In the genomic region with DNA sequence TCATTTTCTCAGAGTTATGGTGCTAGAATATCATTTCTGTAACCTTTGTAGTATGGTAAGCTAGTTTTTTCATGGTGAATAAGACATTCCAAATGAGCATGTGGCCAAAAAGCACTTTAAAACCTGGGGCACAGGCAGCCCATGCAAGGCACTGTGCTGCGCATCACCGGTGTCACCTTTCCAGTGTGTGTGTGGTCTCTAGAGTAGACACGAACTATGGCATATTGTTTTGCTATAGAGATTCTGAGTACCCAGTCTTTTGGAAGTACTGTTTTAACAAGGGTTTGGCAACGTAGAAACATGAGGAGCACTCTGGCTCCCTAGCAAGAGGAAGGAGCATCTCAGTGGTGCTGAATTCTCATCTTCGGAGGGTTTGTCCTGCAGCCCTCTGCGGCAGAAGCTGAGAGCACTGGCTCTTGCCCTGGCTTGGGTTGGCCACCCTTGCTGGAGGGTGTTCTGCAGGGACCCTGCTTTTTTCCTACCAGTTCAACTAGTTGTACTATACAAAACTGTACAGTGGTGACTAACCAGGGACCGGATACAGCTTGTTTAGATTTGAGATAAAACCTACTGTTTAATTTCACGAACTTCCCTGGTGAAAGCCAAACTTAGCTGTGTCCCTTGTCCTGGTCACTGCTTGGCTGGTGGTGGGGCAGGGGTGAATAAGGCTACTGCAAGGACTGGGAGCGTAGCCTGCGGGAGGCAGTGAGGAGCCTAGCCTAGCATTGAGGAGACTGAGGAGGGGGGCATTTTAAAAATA, we compare ENCODE assay signal across 27 cellular contexts.
DNase-seq lines count a peak whose midpoint lies in the region; ATAC-seq and TF ChIP-seq lines count a peak whose summit lies in the region.
"Had no signal": no experiment of that assay in that cellular context is flagged by ENCODE, and none has a peak within 500 bp of the region (broad histone marks: within the 10 kb centered on the region; RNA-seq: fewer than 3 reads in every experiment).

No MANE protein-coding gene starts in this region.

- H3K18ac ChIP-seq in neuronal stem cell (ENCODE audit: low read length) = no peak overlapping the region

- no peak for TF ChIP-seq POLR2A in GM18505 (IDR thresholded peaks at IDR 0.05; ENCODE audit: borderline replicate concordance, extremely low read depth, insufficient read depth, insufficient read length)

- TF ChIP-seq CTCF in RWPE2 (IDR thresholded peaks at IDR 0.05; ENCODE audit: poor library complexity, severe bottlenecking) = no peak

- no peak overlapping the region for H3K4me3 Mint-ChIP-seq in T-helper 2 cell treated with Interferon-gamma antibody and Interleukin-4, amounts not matched to agents 5 μg/mL and 100 μg/mL, for 36 hours
- H3K4me3 Mint-ChIP-seq: activated CD4-positive, alpha-beta memory T cell treated with anti-CD3 and anti-CD28 coated beads, Interleukin-2, amount 10 ng/mL, durations not matched to agents 7 days and 5 days; activated T-helper 1 cell treated with anti-CD3 and anti-CD28 coated beads, Interleukin-12 subunit alpha, Interleukin-12 subunit beta, Interleukin-2, Interleukin-4 antibody, amounts not matched to agents 30 ng/mL and 10 ng/mL and 1 ng/mL, durations not matched to agents 14 hours and 24 hours and 36 hours; B cell; CD8-positive, alpha-beta T cell had no signal

- no peaks in the 10 kb centered on the region; the same call in 1 of the 2 replicates for H4K20me1 ChIP-seq in GM23248 (ENCODE audit: insufficient read depth)

- H2BK120ac ChIP-seq in neuronal stem cell (ENCODE audit: low read depth, low read length) = no peak overlapping the region

- ATAC-seq in RWPE2 (ENCODE audit: low read depth) (no peak), GM18505 (IDR thresholded peaks at IDR 0.05; ENCODE audit: unreplicated experiment) (no peak)
- ATAC-seq: CD8-positive, alpha-beta T cell; GM12878; stimulated activated naive CD8-positive, alpha-beta T cell treated with anti-CD3 and anti-CD28 coated beads, Interleukin-15, Interleukin-2, amounts not matched to agents 100 U/mL and 50 U/mL, for 24 hours had no signal

- no peak overlapping the region for H2AFZ ChIP-seq in GM23248
- no peak overlapping the region for H2AFZ ChIP-seq in neuronal stem cell (ENCODE audit: low read length)
- H2AFZ ChIP-seq: PC-9 had no signal

- H4K91ac ChIP-seq in neuronal stem cell (ENCODE audit: low read depth, low read length, poor library complexity) = no peak overlapping the region

- H3K4ac ChIP-seq in neuronal stem cell (ENCODE audit: low read length) = no peak overlapping the region

- no peak overlapping the region for H3K27ac Mint-ChIP-seq in T-helper 2 cell treated with Interferon-gamma antibody and Interleukin-4, amounts not matched to agents 5 μg/mL and 100 μg/mL, for 36 hours
- H3K27ac Mint-ChIP-seq: activated CD4-positive, alpha-beta memory T cell treated with anti-CD3 and anti-CD28 coated beads, Interleukin-2, amount 10 ng/mL, durations not matched to agents 7 days and 5 days; activated T-helper 1 cell treated with anti-CD3 and anti-CD28 coated beads, Interleukin-12 subunit alpha, Interleukin-12 subunit beta, Interleukin-2, Interleukin-4 antibody, amounts not matched to agents 30 ng/mL and 10 ng/mL and 1 ng/mL, durations not matched to agents 14 hours and 24 hours and 36 hours; B cell; CD8-positive, alpha-beta T cell had no signal

- peaks cover 35% of the 10 kb centered on the region; the same call in 1 of the 2 replicates for H3K36me3 ChIP-seq in GM23248 (ENCODE audit: low read depth)
- peaks cover 41% of the 10 kb centered on the region for H3K36me3 ChIP-seq in RWPE2 (ENCODE audit: low read depth)
- H3K36me3 ChIP-seq in neuronal stem cell (replicated peaks in 1 of 2; ENCODE audit: control insufficient read depth in 2 of 2, insufficient read depth in 2 of 2, low read length in 2 of 2) = peaks cover 5 to 52% of the 10 kb centered on the region in 2 donors

- H3K4me2 ChIP-seq in GM23248 (ENCODE audit: unreplicated experiment) (no peak overlapping the region), neuronal stem cell (ENCODE audit: insufficient read depth, low read length, poor library complexity, severe bottlenecking) (no peak overlapping the region)
- H3K4me2 ChIP-seq: PC-9, smooth muscle cell had no signal

- in situ Hi-C loops in GM23248 (cut with MboI) = no loop called here

- H3K9me3 ChIP-seq in GM23248 (ENCODE audit: low read depth) (no peaks in the 10 kb centered on the region), RWPE2 (ENCODE audit: severe bottlenecking) (no peaks in the 10 kb centered on the region), neuronal stem cell (replicated peaks in 1 of 2; ENCODE audit: control insufficient read depth in 2 of 2, insufficient read depth in 1 of 2, low read depth in 1 of 2, low read length in 2 of 2) (no peaks in the 10 kb centered on the region)
- H3K9me3 ChIP-seq: adrenal gland, left ventricle myocardium inferior, thoracic aorta had no signal

- no peak overlapping the region for H2AK5ac ChIP-seq in neuronal stem cell (ENCODE audit: low read depth, low read length)

- H3K4me1 ChIP-seq in GM23248 (ENCODE audit: insufficient read depth) (peaks cover 30% of the 10 kb centered on the region), RWPE2 (ENCODE audit: insufficient read depth, poor library complexity, severe bottlenecking) (peaks cover 23% of the 10 kb centered on the region), neuronal stem cell (ENCODE audit: control insufficient read depth in 2 of 2, insufficient read depth in 1 of 2, low read depth in 1 of 2, low read length in 2 of 2) (no peaks in the 10 kb centered on the region)
- H3K4me1 ChIP-seq: adrenal gland had no signal

- H2BK15ac ChIP-seq in neuronal stem cell (ENCODE audit: low read length) = no peak overlapping the region

- no peak overlapping the region for H3K27ac ChIP-seq in GM23248
- H3K27ac ChIP-seq in RWPE2 (ENCODE audit: poor library complexity, severe bottlenecking) = peak overlapping the region; percentile 88
- no peak overlapping the region for H3K27ac ChIP-seq in neuronal stem cell (replicated peaks; ENCODE audit: low read length)
- H3K27ac ChIP-seq: adrenal gland, left ventricle myocardium inferior, PC-9, thoracic aorta had no signal

- DNase-seq in GM23248 = peak; percentile 21
- no peak for DNase-seq in RWPE2 (ENCODE audit: low spot score)
- peak; percentile 9 for DNase-seq in dermis blood vessel endothelial cell
- DNase-seq in neuronal stem cell (ENCODE audit: low spot score) = no peak
- DNase-seq in CD1c-positive myeloid dendritic cell (ENCODE audit: extremely low spot score) = no peak
- no peak for DNase-seq in T-helper 2 cell treated with Interferon-gamma antibody and Interleukin-4, amounts not matched to agents 5 μg/mL and 100 μg/mL, for 36 hours (ENCODE audit: low spot score)
- DNase-seq: activated CD4-positive, alpha-beta memory T cell treated with anti-CD3 and anti-CD28 coated beads, Interleukin-2, amount 10 ng/mL, durations not matched to agents 7 days and 5 days; activated CD8-positive, alpha-beta memory T cell treated with anti-CD3 and anti-CD28 coated beads, Interleukin-2, amount 50 U/mL, for 48 hours; activated naive CD4-positive, alpha-beta T cell treated with Interleukin-2 at 50 U/mL for 16 hours; adrenal gland; CD8-positive, alpha-beta T cell; KG1; left ventricle myocardium inferior; MM.1S; NCI-H2029 treated with DMSO at 0.1 percent for 48 hours; NCI-H526; PC-9; right cardiac atrium; Right ventricle myocardium superior; stimulated activated naive CD8-positive, alpha-beta T cell treated with anti-CD3 and anti-CD28 coated beads, Interleukin-15, Interleukin-2, amounts not matched to agents 100 U/mL and 50 U/mL, for 24 hours; T-helper 2 cell had no signal

- H3K9ac ChIP-seq in GM23248 (no peak overlapping the region), neuronal stem cell (ENCODE audit: low read depth, low read length, poor library complexity) (no peak overlapping the region)

- H3K9me2 ChIP-seq in GM23248 (ENCODE audit: insufficient read depth) = no peaks in the 10 kb centered on the region

- H3K23ac ChIP-seq in neuronal stem cell (ENCODE audit: low read depth, low read length, poor library complexity) = peak overlapping the region; percentile 0

- WGBS in GM23248 (ENCODE audit: low coverage in 1 of 2, low lambda C conversion rate in 2 of 2, missing lambda C conversion rate in 2 of 2), 2 experiments = 87 to 91% methylated on average over 10 of the region's 10 CpGs
- WGBS in neuronal stem cell (ENCODE audit: extremely low coverage in 2 of 2, insufficient read length in 2 of 2, insufficient replicate concordance in 1 of 2), 2 donors = no CpG with 5 or more reads among the region's 10 CpGs

- H3K4me1 Mint-ChIP-seq in T-helper 2 cell treated with Interferon-gamma antibody and Interleukin-4, amounts not matched to agents 5 μg/mL and 100 μg/mL, for 36 hours (ENCODE audit: low read depth) = peaks cover 4% of the 10 kb centered on the region
- H3K4me1 Mint-ChIP-seq: B cell had no signal

- peaks cover 7% of the 10 kb centered on the region for H3K36me3 Mint-ChIP-seq in T-helper 2 cell treated with Interferon-gamma antibody and Interleukin-4, amounts not matched to agents 5 μg/mL and 100 μg/mL, for 36 hours (ENCODE audit: low read depth)

- H3K9me3 Mint-ChIP-seq in T-helper 2 cell treated with Interferon-gamma antibody and Interleukin-4, amounts not matched to agents 5 μg/mL and 100 μg/mL, for 36 hours = no peaks in the 10 kb centered on the region
- H3K9me3 Mint-ChIP-seq: activated CD4-positive, alpha-beta memory T cell treated with anti-CD3 and anti-CD28 coated beads, Interleukin-2, amount 10 ng/mL, durations not matched to agents 7 days and 5 days; activated T-helper 1 cell treated with anti-CD3 and anti-CD28 coated beads, Interleukin-12 subunit alpha, Interleukin-12 subunit beta, Interleukin-2, Interleukin-4 antibody, amounts not matched to agents 30 ng/mL and 10 ng/mL and 1 ng/mL, durations not matched to agents 14 hours and 24 hours and 36 hours; CD8-positive, alpha-beta T cell had no signal

- no peak overlapping the region for H4K8ac ChIP-seq in neuronal stem cell (ENCODE audit: low read depth, low read length)

- H3K79me2 ChIP-seq in GM23248 (ENCODE audit: insufficient read depth) = peaks cover 57% of the 10 kb centered on the region

- peaks cover 37% of the 10 kb centered on the region for H3F3A ChIP-seq in GM23248 (ENCODE audit: insufficient read depth)

- no peaks in the 10 kb centered on the region for H3K79me1 ChIP-seq in neuronal stem cell (ENCODE audit: low read depth, low read length)

- no peak overlapping the region for H3K4me3 ChIP-seq in GM23248
- H3K4me3 ChIP-seq in RWPE2 (ENCODE audit: severe bottlenecking) = no peak overlapping the region
- H3K4me3 ChIP-seq in neuronal stem cell (ENCODE audit: low read length in 2 of 2) = no peak overlapping the region
- H3K4me3 ChIP-seq: adrenal gland, GM12878, left ventricle myocardium inferior, PC-9, smooth muscle cell, thoracic aorta had no signal

- H3K27me3 ChIP-seq in GM23248 (replicated peaks; ENCODE audit: insufficient read depth) (no peaks in the 10 kb centered on the region), RWPE2 (ENCODE audit: insufficient read depth, poor library complexity, severe bottlenecking) (no peaks in the 10 kb centered on the region), neuronal stem cell (ENCODE audit: control insufficient read depth in 3 of 3, insufficient read depth in 3 of 3, low read depth in 1 of 3, low read length in 3 of 3) (no peaks in the 10 kb centered on the region)
- H3K27me3 ChIP-seq: adrenal gland had no signal

- no peaks in the 10 kb centered on the region for H3K27me3 Mint-ChIP-seq in T-helper 2 cell treated with Interferon-gamma antibody and Interleukin-4, amounts not matched to agents 5 μg/mL and 100 μg/mL, for 36 hours (ENCODE audit: low read depth)
- H3K27me3 Mint-ChIP-seq: activated CD4-positive, alpha-beta memory T cell treated with anti-CD3 and anti-CD28 coated beads, Interleukin-2, amount 10 ng/mL, durations not matched to agents 7 days and 5 days; B cell had no signal

- H2BK5ac ChIP-seq in neuronal stem cell (ENCODE audit: low read length) = no peak overlapping the region

- H3K14ac ChIP-seq in neuronal stem cell (ENCODE audit: low read length) = no peak overlapping the region

- no peak overlapping the region for H2BK12ac ChIP-seq in neuronal stem cell (ENCODE audit: low read length)

Comparison
In these comparisons a context has a peak if more than half of its experiments do, and no peak if none do; other contexts are left out.
1. DNase-seq: peak in GM23248 (single experiment) and dermis blood vessel endothelial cell (single experiment); none in RWPE2 (single experiment), neuronal stem cell (single experiment), CD1c-positive myeloid dendritic cell (single experiment) and T-helper 2 cell treated with Interferon-gamma antibody and Interleukin-4, amounts not matched to agents 5 μg/mL and 100 μg/mL, for 36 hours (single experiment).